Comparison of ENCODE assay signal across 1 cellular context in the genomic region with DNA sequence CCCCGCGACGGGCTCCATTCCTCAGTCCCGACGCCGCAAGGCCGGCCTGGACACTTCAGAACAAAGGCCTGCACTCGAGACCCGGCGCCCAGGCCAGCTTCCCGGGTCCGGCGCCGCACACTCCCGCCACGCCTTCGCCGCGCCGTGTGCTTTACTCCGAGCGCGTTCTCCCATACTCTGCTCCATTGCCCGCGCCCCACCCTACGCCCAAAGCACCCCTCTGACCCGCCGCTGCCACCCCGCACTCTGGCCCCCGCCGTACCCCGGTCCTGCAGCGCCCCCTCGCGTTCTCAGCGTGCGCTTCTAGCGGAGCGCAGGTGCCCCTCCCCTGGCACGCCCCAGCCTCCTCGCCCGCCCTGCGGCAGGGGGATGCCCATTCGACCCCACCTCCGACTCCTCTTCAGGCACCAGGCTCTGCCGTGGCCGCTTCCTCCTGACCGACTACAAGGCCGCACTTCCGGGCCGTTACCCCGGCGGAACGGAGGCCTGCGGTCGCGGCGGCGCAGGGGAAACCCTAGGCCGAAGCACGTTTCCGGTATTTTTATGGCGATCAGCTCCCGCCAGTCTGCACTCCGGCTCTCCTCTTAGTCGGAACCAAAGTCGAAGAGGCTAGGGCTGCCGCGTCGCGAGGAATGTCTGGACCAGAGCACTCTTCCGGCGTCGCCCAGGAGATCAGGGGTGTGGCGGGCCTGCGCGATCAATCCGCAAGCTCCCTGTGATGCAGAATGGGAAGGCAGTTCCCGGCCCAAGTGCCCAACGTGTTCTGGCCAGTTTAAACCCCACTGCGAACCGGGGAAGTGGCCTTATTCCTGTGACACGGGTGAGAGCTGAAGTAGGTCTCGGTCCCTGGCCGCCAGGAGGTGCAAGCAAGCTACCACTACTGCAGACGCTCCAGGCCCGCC.
TF ChIP-seq lines count a peak whose summit lies in the region.

ZBTB45 (minus strand) TSS at position 456 of the 902 bp plus-strand sequence. CDS start 2,137 bp downstream, outside the sequence.

TF ChIP-seq in K562, 482 proteins besides CTCF, POLR2A, EP300 and RAD21 (continued from another document and continues in another):
- TF ChIP-seq ETS2 (tag; IDR thresholded peaks at IDR 0.05; ENCODE audit: borderline replicate concordance, poor library complexity, severe bottlenecking) (no peak), ZNF197 (CRISPR knock-in tag; IDR thresholded peaks at IDR 0.05; ENCODE audit: low read depth) (0 out of 2 replicates have a peak, but pooled peaks have one; percentile 4), DMBX1 (CRISPR knock-in tag; IDR thresholded peaks at IDR 0.05; ENCODE audit: borderline replicate concordance) (no peak), NFXL1 (CRISPR knock-in tag; IDR thresholded peaks at IDR 0.05) (no peak), C11orf30 (IDR thresholded peaks at IDR 0.05; ENCODE audit: low read depth) (peak; percentile 100), CBX2 (IDR thresholded peaks at IDR 0.05; ENCODE audit: insufficient read depth, low read length, poor library complexity, severe bottlenecking) (no peak), DNMT1 (IDR thresholded peaks at IDR 0.05) (no peak), PRPF4 (IDR thresholded peaks at IDR 0.05; ENCODE audit: insufficient read depth, low read depth, low read length, poor library complexity, severe bottlenecking) (peak; percentile 53), ZNF347 (CRISPR knock-in tag; IDR thresholded peaks at IDR 0.05; ENCODE audit: low read depth) (no peak), CBFA2T2 (conservative IDR thresholded peaks at IDR 0.05) (no peak), CCAR2 (IDR thresholded peaks at IDR 0.05; ENCODE audit: low read depth, low read length) (no peak), GTF3C2 (IDR thresholded peaks at IDR 0.05; ENCODE audit: borderline replicate concordance, extremely low read depth, insufficient read length) (no peak), HCFC1 (IDR thresholded peaks at IDR 0.05; ENCODE audit: low read depth, low read length) (peak; percentile 91), ZBTB26 (CRISPR knock-in tag; IDR thresholded peaks at IDR 0.05) (peak; percentile 68), MECOM (CRISPR knock-in tag; IDR thresholded peaks at IDR 0.05) (0 out of 2 replicates have a peak, but pooled peaks have one; percentile 7), NR1H2 (CRISPR knock-in tag; IDR thresholded peaks at IDR 0.05) (no peak), NCOA6 (IDR thresholded peaks at IDR 0.05) (no peak; the same call in 1 of the 2 replicates)
- TF ChIP-seq, protein P1, sequence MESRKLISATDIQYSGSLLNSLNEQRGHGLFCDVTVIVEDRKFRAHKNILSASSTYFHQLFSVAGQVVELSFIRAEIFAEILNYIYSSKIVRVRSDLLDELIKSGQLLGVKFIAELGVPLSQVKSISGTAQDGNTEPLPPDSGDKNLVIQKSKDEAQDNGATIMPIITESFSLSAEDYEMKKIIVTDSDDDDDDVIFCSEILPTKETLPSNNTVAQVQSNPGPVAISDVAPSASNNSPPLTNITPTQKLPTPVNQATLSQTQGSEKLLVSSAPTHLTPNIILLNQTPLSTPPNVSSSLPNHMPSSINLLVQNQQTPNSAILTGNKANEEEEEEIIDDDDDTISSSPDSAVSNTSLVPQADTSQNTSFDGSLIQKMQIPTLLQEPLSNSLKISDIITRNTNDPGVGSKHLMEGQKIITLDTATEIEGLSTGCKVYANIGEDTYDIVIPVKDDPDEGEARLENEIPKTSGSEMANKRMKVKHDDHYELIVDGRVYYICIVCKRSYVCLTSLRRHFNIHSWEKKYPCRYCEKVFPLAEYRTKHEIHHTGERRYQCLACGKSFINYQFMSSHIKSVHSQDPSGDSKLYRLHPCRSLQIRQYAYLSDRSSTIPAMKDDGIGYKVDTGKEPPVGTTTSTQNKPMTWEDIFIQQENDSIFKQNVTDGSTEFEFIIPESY (CRISPR knock-in tag; IDR thresholded peaks at IDR 0.05), result peak; percentile 93
- TF ChIP-seq, protein P2, sequence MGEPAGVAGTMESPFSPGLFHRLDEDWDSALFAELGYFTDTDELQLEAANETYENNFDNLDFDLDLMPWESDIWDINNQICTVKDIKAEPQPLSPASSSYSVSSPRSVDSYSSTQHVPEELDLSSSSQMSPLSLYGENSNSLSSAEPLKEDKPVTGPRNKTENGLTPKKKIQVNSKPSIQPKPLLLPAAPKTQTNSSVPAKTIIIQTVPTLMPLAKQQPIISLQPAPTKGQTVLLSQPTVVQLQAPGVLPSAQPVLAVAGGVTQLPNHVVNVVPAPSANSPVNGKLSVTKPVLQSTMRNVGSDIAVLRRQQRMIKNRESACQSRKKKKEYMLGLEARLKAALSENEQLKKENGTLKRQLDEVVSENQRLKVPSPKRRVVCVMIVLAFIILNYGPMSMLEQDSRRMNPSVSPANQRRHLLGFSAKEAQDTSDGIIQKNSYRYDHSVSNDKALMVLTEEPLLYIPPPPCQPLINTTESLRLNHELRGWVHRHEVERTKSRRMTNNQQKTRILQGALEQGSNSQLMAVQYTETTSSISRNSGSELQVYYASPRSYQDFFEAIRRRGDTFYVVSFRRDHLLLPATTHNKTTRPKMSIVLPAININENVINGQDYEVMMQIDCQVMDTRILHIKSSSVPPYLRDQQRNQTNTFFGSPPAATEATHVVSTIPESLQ (CRISPR knock-in tag; IDR thresholded peaks at IDR 0.05), result peak; percentile 95
- TF ChIP-seq, protein P3, sequence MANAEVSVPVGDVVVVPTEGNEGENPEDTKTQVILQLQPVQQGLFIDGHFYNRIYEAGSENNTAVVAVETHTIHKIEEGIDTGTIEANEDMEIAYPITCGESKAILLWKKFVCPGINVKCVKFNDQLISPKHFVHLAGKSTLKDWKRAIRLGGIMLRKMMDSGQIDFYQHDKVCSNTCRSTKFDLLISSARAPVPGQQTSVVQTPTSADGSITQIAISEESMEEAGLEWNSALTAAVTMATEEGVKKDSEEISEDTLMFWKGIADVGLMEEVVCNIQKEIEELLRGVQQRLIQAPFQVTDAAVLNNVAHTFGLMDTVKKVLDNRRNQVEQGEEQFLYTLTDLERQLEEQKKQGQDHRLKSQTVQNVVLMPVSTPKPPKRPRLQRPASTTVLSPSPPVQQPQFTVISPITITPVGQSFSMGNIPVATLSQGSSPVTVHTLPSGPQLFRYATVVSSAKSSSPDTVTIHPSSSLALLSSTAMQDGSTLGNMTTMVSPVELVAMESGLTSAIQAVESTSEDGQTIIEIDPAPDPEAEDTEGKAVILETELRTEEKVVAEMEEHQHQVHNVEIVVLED (CRISPR knock-in tag; IDR thresholded peaks at IDR 0.05), result peak; percentile 88
- TF ChIP-seq, protein P4, sequence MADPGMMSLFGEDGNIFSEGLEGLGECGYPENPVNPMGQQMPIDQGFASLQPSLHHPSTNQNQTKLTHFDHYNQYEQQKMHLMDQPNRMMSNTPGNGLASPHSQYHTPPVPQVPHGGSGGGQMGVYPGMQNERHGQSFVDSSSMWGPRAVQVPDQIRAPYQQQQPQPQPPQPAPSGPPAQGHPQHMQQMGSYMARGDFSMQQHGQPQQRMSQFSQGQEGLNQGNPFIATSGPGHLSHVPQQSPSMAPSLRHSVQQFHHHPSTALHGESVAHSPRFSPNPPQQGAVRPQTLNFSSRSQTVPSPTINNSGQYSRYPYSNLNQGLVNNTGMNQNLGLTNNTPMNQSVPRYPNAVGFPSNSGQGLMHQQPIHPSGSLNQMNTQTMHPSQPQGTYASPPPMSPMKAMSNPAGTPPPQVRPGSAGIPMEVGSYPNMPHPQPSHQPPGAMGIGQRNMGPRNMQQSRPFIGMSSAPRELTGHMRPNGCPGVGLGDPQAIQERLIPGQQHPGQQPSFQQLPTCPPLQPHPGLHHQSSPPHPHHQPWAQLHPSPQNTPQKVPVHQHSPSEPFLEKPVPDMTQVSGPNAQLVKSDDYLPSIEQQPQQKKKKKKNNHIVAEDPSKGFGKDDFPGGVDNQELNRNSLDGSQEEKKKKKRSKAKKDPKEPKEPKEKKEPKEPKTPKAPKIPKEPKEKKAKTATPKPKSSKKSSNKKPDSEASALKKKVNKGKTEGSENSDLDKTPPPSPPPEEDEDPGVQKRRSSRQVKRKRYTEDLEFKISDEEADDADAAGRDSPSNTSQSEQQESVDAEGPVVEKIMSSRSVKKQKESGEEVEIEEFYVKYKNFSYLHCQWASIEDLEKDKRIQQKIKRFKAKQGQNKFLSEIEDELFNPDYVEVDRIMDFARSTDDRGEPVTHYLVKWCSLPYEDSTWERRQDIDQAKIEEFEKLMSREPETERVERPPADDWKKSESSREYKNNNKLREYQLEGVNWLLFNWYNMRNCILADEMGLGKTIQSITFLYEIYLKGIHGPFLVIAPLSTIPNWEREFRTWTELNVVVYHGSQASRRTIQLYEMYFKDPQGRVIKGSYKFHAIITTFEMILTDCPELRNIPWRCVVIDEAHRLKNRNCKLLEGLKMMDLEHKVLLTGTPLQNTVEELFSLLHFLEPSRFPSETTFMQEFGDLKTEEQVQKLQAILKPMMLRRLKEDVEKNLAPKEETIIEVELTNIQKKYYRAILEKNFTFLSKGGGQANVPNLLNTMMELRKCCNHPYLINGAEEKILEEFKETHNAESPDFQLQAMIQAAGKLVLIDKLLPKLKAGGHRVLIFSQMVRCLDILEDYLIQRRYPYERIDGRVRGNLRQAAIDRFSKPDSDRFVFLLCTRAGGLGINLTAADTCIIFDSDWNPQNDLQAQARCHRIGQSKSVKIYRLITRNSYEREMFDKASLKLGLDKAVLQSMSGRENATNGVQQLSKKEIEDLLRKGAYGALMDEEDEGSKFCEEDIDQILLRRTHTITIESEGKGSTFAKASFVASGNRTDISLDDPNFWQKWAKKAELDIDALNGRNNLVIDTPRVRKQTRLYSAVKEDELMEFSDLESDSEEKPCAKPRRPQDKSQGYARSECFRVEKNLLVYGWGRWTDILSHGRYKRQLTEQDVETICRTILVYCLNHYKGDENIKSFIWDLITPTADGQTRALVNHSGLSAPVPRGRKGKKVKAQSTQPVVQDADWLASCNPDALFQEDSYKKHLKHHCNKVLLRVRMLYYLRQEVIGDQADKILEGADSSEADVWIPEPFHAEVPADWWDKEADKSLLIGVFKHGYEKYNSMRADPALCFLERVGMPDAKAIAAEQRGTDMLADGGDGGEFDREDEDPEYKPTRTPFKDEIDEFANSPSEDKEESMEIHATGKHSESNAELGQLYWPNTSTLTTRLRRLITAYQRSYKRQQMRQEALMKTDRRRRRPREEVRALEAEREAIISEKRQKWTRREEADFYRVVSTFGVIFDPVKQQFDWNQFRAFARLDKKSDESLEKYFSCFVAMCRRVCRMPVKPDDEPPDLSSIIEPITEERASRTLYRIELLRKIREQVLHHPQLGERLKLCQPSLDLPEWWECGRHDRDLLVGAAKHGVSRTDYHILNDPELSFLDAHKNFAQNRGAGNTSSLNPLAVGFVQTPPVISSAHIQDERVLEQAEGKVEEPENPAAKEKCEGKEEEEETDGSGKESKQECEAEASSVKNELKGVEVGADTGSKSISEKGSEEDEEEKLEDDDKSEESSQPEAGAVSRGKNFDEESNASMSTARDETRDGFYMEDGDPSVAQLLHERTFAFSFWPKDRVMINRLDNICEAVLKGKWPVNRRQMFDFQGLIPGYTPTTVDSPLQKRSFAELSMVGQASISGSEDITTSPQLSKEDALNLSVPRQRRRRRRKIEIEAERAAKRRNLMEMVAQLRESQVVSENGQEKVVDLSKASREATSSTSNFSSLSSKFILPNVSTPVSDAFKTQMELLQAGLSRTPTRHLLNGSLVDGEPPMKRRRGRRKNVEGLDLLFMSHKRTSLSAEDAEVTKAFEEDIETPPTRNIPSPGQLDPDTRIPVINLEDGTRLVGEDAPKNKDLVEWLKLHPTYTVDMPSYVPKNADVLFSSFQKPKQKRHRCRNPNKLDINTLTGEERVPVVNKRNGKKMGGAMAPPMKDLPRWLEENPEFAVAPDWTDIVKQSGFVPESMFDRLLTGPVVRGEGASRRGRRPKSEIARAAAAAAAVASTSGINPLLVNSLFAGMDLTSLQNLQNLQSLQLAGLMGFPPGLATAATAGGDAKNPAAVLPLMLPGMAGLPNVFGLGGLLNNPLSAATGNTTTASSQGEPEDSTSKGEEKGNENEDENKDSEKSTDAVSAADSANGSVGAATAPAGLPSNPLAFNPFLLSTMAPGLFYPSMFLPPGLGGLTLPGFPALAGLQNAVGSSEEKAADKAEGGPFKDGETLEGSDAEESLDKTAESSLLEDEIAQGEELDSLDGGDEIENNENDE (IDR thresholded peaks at IDR 0.05; ENCODE audit: low read depth, low read length), result no peak
- TF ChIP-seq, protein P5, sequence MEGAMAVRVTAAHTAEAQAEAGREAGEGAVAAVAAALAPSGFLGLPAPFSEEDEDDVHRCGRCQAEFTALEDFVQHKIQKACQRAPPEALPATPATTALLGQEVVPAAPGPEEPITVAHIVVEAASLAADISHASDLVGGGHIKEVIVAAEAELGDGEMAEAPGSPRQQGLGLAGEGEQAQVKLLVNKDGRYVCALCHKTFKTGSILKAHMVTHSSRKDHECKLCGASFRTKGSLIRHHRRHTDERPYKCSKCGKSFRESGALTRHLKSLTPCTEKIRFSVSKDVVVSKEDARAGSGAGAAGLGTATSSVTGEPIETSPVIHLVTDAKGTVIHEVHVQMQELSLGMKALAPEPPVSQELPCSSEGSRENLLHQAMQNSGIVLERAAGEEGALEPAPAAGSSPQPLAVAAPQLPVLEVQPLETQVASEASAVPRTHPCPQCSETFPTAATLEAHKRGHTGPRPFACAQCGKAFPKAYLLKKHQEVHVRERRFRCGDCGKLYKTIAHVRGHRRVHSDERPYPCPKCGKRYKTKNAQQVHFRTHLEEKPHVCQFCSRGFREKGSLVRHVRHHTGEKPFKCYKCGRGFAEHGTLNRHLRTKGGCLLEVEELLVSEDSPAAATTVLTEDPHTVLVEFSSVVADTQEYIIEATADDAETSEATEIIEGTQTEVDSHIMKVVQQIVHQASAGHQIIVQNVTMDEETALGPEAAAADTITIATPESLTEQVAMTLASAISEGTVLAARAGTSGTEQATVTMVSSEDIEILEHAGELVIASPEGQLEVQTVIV (CRISPR knock-in tag; IDR thresholded peaks at IDR 0.05; ENCODE audit: borderline replicate concordance), result no peak
